In genomic region chr2:100747996-100748615, GRCh38 we compare ENCODE assay signal across 2 cellular contexts.
TF ChIP-seq lines count a peak whose summit lies in the region.

No MANE protein-coding gene starts in this region.

TF ChIP-seq in A549, 52 proteins besides CTCF, POLR2A, EP300 and RAD21:
- TF ChIP-seq REST (IDR thresholded peaks at IDR 0.05), result no peak
- TF ChIP-seq EHMT2 (IDR thresholded peaks at IDR 0.05; ENCODE audit: low read depth), result no peak
- TF ChIP-seq NPAS2 (CRISPR knock-in tag; IDR thresholded peaks at IDR 0.05; ENCODE audit: borderline replicate concordance), result no peak
- no peak for TF ChIP-seq HMGXB4 (CRISPR knock-in tag; IDR thresholded peaks at IDR 0.05; ENCODE audit: borderline replicate concordance)
- TF ChIP-seq KDM5A (IDR thresholded peaks at IDR 0.05), result no peak
- no peak for TF ChIP-seq CEBPB (IDR thresholded peaks at IDR 0.05)
- TF ChIP-seq ELK1 (IDR thresholded peaks at IDR 0.05; ENCODE audit: low read depth, low read length), result no peak
- TF ChIP-seq TP53 (CRISPR knock-in tag; IDR thresholded peaks at IDR 0.05), result no peak
- TF ChIP-seq HOXB13 (CRISPR knock-in tag; IDR thresholded peaks at IDR 0.05; ENCODE audit: low read depth), result no peak
- TF ChIP-seq EHF (CRISPR knock-in tag; IDR thresholded peaks at IDR 0.05), result no peak
- no peak for TF ChIP-seq CHD4 (IDR thresholded peaks at IDR 0.05; ENCODE audit: borderline replicate concordance)
- TF ChIP-seq CHD2 (IDR thresholded peaks at IDR 0.05; ENCODE audit: low read length, partially characterized antibody), result no peak

TF ChIP-seq in GM23338, 12 proteins besides CTCF, POLR2A, EP300 and RAD21 (continued from another document):
- TF ChIP-seq ZNF462 (CRISPR knock-in tag; IDR thresholded peaks at IDR 0.05) (no peak), REST (IDR thresholded peaks at IDR 0.05; ENCODE audit: unreplicated experiment) (no peak), JUNB (IDR thresholded peaks at IDR 0.05; ENCODE audit: unreplicated experiment) (no peak), STAT1 (IDR thresholded peaks at IDR 0.05; ENCODE audit: unreplicated experiment) (no peak)
